Comparison of ENCODE assay signal across 1 cellular context in genomic region chr11:9565822-9566560, GRCh38.
TF ChIP-seq lines count a peak whose summit lies in the region.

No MANE protein-coding gene starts in this region.

TF ChIP-seq in K562, 482 proteins besides CTCF, POLR2A, EP300 and RAD21 (continued from another document and continues in another):
- TF ChIP-seq, protein P1, sequence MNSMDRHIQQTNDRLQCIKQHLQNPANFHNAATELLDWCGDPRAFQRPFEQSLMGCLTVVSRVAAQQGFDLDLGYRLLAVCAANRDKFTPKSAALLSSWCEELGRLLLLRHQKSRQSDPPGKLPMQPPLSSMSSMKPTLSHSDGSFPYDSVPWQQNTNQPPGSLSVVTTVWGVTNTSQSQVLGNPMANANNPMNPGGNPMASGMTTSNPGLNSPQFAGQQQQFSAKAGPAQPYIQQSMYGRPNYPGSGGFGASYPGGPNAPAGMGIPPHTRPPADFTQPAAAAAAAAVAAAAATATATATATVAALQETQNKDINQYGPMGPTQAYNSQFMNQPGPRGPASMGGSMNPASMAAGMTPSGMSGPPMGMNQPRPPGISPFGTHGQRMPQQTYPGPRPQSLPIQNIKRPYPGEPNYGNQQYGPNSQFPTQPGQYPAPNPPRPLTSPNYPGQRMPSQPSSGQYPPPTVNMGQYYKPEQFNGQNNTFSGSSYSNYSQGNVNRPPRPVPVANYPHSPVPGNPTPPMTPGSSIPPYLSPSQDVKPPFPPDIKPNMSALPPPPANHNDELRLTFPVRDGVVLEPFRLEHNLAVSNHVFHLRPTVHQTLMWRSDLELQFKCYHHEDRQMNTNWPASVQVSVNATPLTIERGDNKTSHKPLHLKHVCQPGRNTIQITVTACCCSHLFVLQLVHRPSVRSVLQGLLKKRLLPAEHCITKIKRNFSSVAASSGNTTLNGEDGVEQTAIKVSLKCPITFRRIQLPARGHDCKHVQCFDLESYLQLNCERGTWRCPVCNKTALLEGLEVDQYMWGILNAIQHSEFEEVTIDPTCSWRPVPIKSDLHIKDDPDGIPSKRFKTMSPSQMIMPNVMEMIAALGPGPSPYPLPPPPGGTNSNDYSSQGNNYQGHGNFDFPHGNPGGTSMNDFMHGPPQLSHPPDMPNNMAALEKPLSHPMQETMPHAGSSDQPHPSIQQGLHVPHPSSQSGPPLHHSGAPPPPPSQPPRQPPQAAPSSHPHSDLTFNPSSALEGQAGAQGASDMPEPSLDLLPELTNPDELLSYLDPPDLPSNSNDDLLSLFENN (IDR thresholded peaks at IDR 0.05; ENCODE audit: low read depth in 2 of 2, low read length in 2 of 2) = peak in 1 of 2 experiments; percentile 72; a peak in 1 of 4 replicates
- peak; percentile 89 for TF ChIP-seq MTA1 (IDR thresholded peaks at IDR 0.05; ENCODE audit: borderline replicate concordance)
- TF ChIP-seq RFX1 (IDR thresholded peaks at IDR 0.05) = peak; percentile 73
- TF ChIP-seq THRA (IDR thresholded peaks at IDR 0.05) = no peak
- TF ChIP-seq ZNF253 (CRISPR knock-in tag; conservative IDR thresholded peaks at IDR 0.05) = no peak
- TF ChIP-seq MBD1 (CRISPR knock-in tag; IDR thresholded peaks at IDR 0.05) = no peak
- no peak for TF ChIP-seq RUNX1 (IDR thresholded peaks at IDR 0.05; ENCODE audit: low read depth)
- TF ChIP-seq ATF3 (IDR thresholded peaks at IDR 0.05) = peak; percentile 100
- TF ChIP-seq ATF3 (CRISPR knock-in tag; conservative IDR thresholded peaks at IDR 0.05) = peak; percentile 100
- TF ChIP-seq CBFA2T3 (IDR thresholded peaks at IDR 0.05) = peak; percentile 92
- peak; percentile 64; the same call in 1 of the 2 replicates for TF ChIP-seq ZEB2 (IDR thresholded peaks at IDR 0.05)
- TF ChIP-seq CREB1 (IDR thresholded peaks at IDR 0.05) = peak; percentile 65; the same call in 1 of the 2 replicates
- TF ChIP-seq CREB1 (CRISPR knock-in tag; IDR thresholded peaks at IDR 0.05) = 0 out of 2 replicates have a peak, but pooled peaks have one; percentile 37
- TF ChIP-seq, protein P2, sequence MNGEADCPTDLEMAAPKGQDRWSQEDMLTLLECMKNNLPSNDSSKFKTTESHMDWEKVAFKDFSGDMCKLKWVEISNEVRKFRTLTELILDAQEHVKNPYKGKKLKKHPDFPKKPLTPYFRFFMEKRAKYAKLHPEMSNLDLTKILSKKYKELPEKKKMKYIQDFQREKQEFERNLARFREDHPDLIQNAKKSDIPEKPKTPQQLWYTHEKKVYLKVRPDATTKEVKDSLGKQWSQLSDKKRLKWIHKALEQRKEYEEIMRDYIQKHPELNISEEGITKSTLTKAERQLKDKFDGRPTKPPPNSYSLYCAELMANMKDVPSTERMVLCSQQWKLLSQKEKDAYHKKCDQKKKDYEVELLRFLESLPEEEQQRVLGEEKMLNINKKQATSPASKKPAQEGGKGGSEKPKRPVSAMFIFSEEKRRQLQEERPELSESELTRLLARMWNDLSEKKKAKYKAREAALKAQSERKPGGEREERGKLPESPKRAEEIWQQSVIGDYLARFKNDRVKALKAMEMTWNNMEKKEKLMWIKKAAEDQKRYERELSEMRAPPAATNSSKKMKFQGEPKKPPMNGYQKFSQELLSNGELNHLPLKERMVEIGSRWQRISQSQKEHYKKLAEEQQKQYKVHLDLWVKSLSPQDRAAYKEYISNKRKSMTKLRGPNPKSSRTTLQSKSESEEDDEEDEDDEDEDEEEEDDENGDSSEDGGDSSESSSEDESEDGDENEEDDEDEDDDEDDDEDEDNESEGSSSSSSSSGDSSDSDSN (IDR thresholded peaks at IDR 0.05; ENCODE audit: borderline replicate concordance in 1 of 2, low read depth in 2 of 2, low read length in 2 of 2) = 0 out of 4 replicates have a peak, but pooled peaks of 1 of the 2 experiments have one; percentile 33
- peak; percentile 50; the same call in 1 of the 2 replicates for TF ChIP-seq GABPA (tag; conservative IDR thresholded peaks at IDR 0.05; ENCODE audit: low read depth)
- TF ChIP-seq WHSC1 (IDR thresholded peaks at IDR 0.05; ENCODE audit: low read length) = no peak
- peak; percentile 100 for TF ChIP-seq HMBOX1 (IDR thresholded peaks at IDR 0.05)
- TF ChIP-seq HCFC1 (IDR thresholded peaks at IDR 0.05; ENCODE audit: low read depth, low read length) = peak; percentile 31; the same call in 1 of the 2 replicates
- TF ChIP-seq, protein P3, sequence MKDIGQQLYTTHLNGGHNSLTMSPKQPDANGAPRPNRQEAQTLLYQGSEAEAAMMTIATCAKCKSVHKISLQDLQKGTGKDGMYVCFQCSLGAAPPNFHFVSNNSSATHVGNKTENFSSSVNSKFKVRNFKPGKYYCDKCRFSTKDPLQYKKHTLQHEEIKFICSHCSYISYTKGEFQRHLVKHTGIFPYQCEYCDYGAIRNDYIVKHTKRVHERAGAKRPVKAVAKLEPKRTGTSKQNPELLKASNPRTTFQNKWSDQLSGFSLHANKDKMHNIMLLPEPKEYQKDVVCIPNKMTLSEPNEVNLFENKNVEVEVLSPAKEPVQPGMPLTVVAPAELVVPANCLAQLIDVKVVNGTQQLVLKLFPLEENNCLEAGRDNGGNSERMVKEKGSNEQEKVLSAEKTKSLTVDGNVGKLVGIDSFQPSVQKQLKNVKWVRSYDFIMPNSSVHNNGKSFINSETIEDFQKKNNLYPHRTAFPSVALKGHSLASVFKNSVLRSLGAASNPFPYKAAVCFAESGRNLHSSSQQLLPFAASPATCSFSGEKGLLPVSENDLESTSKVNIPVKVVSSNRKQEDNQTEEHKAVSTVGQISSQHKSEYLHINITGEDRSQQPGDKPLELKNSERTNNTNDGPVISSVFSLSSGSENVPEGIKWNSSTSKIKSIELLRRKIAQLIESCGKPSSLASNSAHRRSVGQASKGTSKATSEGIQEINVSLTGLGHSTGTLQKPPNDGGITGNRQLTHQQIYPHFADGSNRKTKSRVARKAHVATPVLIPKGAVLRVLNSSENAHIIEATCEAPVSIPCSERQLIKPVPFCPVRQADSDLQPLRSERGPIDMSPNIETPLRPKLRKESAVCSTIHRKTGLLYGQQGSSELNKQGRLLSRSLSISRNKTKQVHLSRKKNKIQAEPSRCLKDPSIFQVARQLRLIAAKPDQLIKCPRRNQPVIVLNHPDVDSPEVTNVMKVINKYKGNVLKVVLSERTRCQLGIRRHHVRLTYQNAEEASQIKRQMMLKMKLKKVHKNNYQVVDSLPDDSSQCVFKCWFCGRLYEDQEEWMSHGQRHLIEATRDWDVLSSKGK (CRISPR knock-in tag; IDR thresholded peaks at IDR 0.05) = no peak
- no peak; the same call in 1 of the 2 replicates for TF ChIP-seq NFRKB (IDR thresholded peaks at IDR 0.05; ENCODE audit: low read depth)
- no peak for TF ChIP-seq ZNF217 (CRISPR knock-in tag; IDR thresholded peaks at IDR 0.05)
- no peak for TF ChIP-seq ZNF24 (IDR thresholded peaks at IDR 0.05)
- TF ChIP-seq, protein P4, sequence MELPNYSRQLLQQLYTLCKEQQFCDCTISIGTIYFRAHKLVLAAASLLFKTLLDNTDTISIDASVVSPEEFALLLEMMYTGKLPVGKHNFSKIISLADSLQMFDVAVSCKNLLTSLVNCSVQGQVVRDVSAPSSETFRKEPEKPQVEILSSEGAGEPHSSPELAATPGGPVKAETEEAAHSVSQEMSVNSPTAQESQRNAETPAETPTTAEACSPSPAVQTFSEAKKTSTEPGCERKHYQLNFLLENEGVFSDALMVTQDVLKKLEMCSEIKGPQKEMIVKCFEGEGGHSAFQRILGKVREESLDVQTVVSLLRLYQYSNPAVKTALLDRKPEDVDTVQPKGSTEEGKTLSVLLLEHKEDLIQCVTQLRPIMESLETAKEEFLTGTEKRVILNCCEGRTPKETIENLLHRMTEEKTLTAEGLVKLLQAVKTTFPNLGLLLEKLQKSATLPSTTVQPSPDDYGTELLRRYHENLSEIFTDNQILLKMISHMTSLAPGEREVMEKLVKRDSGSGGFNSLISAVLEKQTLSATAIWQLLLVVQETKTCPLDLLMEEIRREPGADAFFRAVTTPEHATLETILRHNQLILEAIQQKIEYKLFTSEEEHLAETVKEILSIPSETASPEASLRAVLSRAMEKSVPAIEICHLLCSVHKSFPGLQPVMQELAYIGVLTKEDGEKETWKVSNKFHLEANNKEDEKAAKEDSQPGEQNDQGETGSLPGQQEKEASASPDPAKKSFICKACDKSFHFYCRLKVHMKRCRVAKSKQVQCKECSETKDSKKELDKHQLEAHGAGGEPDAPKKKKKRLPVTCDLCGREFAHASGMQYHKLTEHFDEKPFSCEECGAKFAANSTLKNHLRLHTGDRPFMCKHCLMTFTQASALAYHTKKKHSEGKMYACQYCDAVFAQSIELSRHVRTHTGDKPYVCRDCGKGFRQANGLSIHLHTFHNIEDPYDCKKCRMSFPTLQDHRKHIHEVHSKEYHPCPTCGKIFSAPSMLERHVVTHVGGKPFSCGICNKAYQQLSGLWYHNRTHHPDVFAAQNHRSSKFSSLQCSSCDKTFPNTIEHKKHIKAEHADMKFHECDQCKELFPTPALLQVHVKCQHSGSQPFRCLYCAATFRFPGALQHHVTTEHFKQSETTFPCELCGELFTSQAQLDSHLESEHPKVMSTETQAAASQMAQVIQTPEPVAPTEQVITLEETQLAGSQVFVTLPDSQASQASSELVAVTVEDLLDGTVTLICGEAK (IDR thresholded peaks at IDR 0.05) = peak; percentile 51
- TF ChIP-seq, protein P4 (CRISPR knock-in tag; IDR thresholded peaks at IDR 0.05) = no peak
- TF ChIP-seq PATZ1 (CRISPR knock-in tag; IDR thresholded peaks at IDR 0.05; ENCODE audit: borderline replicate concordance) = no peak
- peak; percentile 97 for TF ChIP-seq SMARCC2 (IDR thresholded peaks at IDR 0.05; ENCODE audit: low read depth)
